2 cellular contexts compared by ENCODE assay signal in the genomic region with DNA sequence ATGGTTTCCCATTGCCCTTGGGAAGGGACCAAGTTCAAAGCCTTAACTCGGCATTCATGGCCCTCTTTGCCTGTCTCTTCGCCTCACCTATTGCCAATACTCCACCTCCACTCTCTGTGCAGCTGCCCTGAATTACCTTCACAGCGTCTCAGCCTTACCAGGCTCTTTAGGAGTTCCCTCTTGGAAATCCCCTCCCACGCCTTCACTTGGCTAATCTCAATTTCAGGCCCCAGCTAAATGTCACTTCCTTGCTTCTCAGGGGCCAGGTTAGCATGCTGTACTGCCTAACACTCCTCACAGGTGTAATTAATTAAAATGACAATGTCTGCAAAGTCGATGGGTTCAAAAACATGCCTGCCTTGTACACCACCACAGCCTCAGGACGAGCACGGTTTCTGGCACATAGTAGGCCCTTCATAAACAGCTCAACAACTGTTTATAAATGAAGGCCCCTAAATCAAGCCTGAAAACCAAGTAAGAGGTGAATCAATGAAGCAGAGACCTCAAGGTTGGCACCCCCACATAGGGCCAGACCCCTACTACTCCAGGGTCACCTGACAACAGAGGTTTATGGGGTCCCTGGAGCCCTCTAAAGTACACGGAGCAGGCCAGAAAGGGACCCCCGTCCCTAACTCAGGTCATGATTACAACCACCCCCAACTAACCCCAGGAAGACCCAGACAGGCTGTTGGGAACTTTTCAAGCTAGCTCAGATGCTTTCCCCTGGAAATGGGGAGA.
TF ChIP-seq lines count a peak whose summit lies in the region.

No MANE protein-coding gene starts in this region.

TF ChIP-seq in IMR-90, 13 proteins besides CTCF, POLR2A, EP300 and RAD21:
- TF ChIP-seq FOS (IDR thresholded peaks at IDR 0.05; ENCODE audit: low read depth, low read length) (no peak), RFX5 (IDR thresholded peaks at IDR 0.05; ENCODE audit: low read depth, low read length) (no peak), NFE2L2 (IDR thresholded peaks at IDR 0.05; ENCODE audit: low read depth, low read length) (no peak), RCOR1 (IDR thresholded peaks at IDR 0.05; ENCODE audit: insufficient replicate concordance, low read length) (no peak), ELK1 (IDR thresholded peaks at IDR 0.05; ENCODE audit: borderline replicate concordance, low read depth, low read length) (no peak), MXI1 (IDR thresholded peaks at IDR 0.05; ENCODE audit: borderline replicate concordance, low read depth, low read length) (no peak), MAFK (IDR thresholded peaks at IDR 0.05; ENCODE audit: low read depth, low read length) (no peak)

TF ChIP-seq in SK-N-SH, 30 proteins besides CTCF, POLR2A, EP300 and RAD21:
- TF ChIP-seq RFX5 (IDR thresholded peaks at IDR 0.05; ENCODE audit: low read length) = no peak
- no peak for TF ChIP-seq SIN3A (IDR thresholded peaks at IDR 0.05; ENCODE audit: borderline replicate concordance, low read depth, low read length)
- no peak for TF ChIP-seq TCF12 (IDR thresholded peaks at IDR 0.05)
- TF ChIP-seq ELF1 (IDR thresholded peaks at IDR 0.05) = no peak
- TF ChIP-seq MAX (IDR thresholded peaks at IDR 0.05; ENCODE audit: low read depth) = no peak
- TF ChIP-seq CHD2 (IDR thresholded peaks at IDR 0.05; ENCODE audit: low read length, partially characterized antibody) = no peak
- TF ChIP-seq RXRA (IDR thresholded peaks at IDR 0.05; ENCODE audit: borderline replicate concordance, low read depth) = no peak
- TF ChIP-seq MXI1 (IDR thresholded peaks at IDR 0.05; ENCODE audit: low read depth, low read length) = no peak
